ENCODE assay signal across 9 cellular contexts in genomic region chr5:138610468-138611294, GRCh38. TPM values are rescaled to one million over a fixed set of nuclear protein-coding genes. Genes with fewer than 3 reads are reported as not detected.
DNase-seq lines count a peak whose midpoint lies in the region; ATAC-seq and TF ChIP-seq lines count a peak whose summit lies in the region.
"Had no signal": no experiment of that assay in that cellular context is flagged by ENCODE, and none has a peak within 500 bp of the region (broad histone marks: within the 10 kb centered on the region; RNA-seq: fewer than 3 reads in every experiment).

No MANE protein-coding gene starts in this region.

- DNase-seq in astrocyte of the cerebellum (ENCODE audit: low read depth) (no peak), hypothalamus (lab: John Stamatoyannopoulos, UW) (peak in 40 of 51 donors; percentile 15 to 90 (median 56)), skeletal muscle cell (ENCODE audit: low read depth) (no peak), NCI-H187 treated with DMSO at 0.1 percent for 48 hours (lab: John Stamatoyannopoulos, UW) (no peak), A172 (ENCODE audit: low spot score) (no peak)
- no peak for DNase-seq in stimulated activated naive CD4-positive, alpha-beta T cell (lab: John Stamatoyannopoulos, UW)
- DNase-seq: effector CD4-positive, alpha-beta T cell had no signal

- in situ Hi-C loops in astrocyte of the cerebellum (cut with HindIII; ENCODE audit: low sequenced_read_pairs): no loop called here

- ATAC-seq in HG03439 (IDR thresholded peaks at IDR 0.05; ENCODE audit: unreplicated experiment): no peak

- peak; percentile 10; the same call in 1 of the 2 replicates for TF ChIP-seq CTCF in GM12874 (IDR thresholded peaks at IDR 0.05; ENCODE audit: insufficient read depth, low read depth, low read length)
- TF ChIP-seq CTCF in astrocyte of the cerebellum (IDR thresholded peaks at IDR 0.05; ENCODE audit: low read depth, low read length, missing control alignments): peak; percentile 45

- H3K4me3 ChIP-seq in astrocyte of the cerebellum (ENCODE audit: low read depth, low read length): peak overlapping the region; percentile 24
- peak overlapping the region; percentile 40 for H3K4me3 ChIP-seq in skeletal muscle cell (ENCODE audit: low read depth, low read length)

RNA-seq across cellular contexts. Expression of gene HSPA9, which starts 35.5 kb away (rescaled TPM):
- total RNA-seq in A172 (2014; rRNA removed; shearing (Covaris generic)): 605 and 654 TPM in 2 replicates

Comparison
In these comparisons a context has a peak if more than half of its experiments do, and no peak if none do; other contexts are left out.
1. DNase-seq: peak in hypothalamus (40 of 51); none in astrocyte of the cerebellum (single experiment), skeletal muscle cell (single experiment), stimulated activated naive CD4-positive, alpha-beta T cell (0 of 6), NCI-H187 treated with DMSO at 0.1 percent for 48 hours (single experiment) and A172 (single experiment).